Comparison of ENCODE assay signal across 23 cellular contexts in genomic region chr9:128205296-128205944, GRCh38. TPM values are rescaled to one million over a fixed set of nuclear protein-coding genes. Genes with fewer than 3 reads are reported as not detected.
DNase-seq lines count a peak whose midpoint lies in the region; ATAC-seq and TF ChIP-seq lines count a peak whose summit lies in the region.
"Had no signal": no experiment of that assay in that cellular context is flagged by ENCODE, and none has a peak within 500 bp of the region (broad histone marks: within the 10 kb centered on the region; RNA-seq: fewer than 3 reads in every experiment).

No MANE protein-coding gene starts in this region.

- H3K9ac ChIP-seq in BLaER1: no peak overlapping the region
- no peak overlapping the region for H3K9ac ChIP-seq in IMR-90 (ENCODE audit: low read depth, low read length)

- no peak for TF ChIP-seq RAD21 in IMR-90 (IDR thresholded peaks at IDR 0.05; ENCODE audit: low read length)

- no peak overlapping the region for H2BK120ac ChIP-seq in IMR-90 (ENCODE audit: low read depth, low read length)

- no peak overlapping the region for H3K14ac ChIP-seq in IMR-90 (replicated peaks; ENCODE audit: low read depth, low read length)

- H3K9me3 ChIP-seq in BLaER1 (no peaks in the 10 kb centered on the region), IMR-90 (ENCODE audit: control insufficient read depth, insufficient read depth, low read length) (no peaks in the 10 kb centered on the region)
- H3K9me3 ChIP-seq: right atrium auricular region, stomach, upper lobe of left lung had no signal

- H3K4me3 ChIP-seq in BLaER1 (no peak overlapping the region), IMR-90 (ENCODE audit: insufficient read depth, low read depth, low read length) (no peak overlapping the region), coronary artery (no peak overlapping the region)
- H3K4me3 ChIP-seq: stomach, upper lobe of left lung had no signal

- H4K5ac ChIP-seq in IMR-90 (ENCODE audit: low read depth, low read length): no peak overlapping the region

- CTCF ChIA-PET in IMR-90 (lab: Yijun Ruan, JAX): no interaction called here

- H2BK5ac ChIP-seq in IMR-90 (ENCODE audit: low read depth, low read length, poor library complexity, severe bottlenecking): no peak overlapping the region

- no peak overlapping the region for H3K56ac ChIP-seq in IMR-90 (ENCODE audit: extremely low read depth, insufficient read depth, low read length)

- H3K79me1 ChIP-seq in IMR-90 (ENCODE audit: low read depth in 1 of 2, low read length in 2 of 2): peaks cover 0 to 4% of the 10 kb centered on the region in 2 experiments; a peak in 1 of 4 replicates

- no peaks in the 10 kb centered on the region for H3K9me3 Mint-ChIP-seq in nephron progenitor cell
- H3K9me3 Mint-ChIP-seq: activated naive CD4-positive, alpha-beta T cell treated with anti-CD3 and anti-CD28 coated beads, Interleukin-2, amount 50 U/mL, for 24 hours; activated T-cell treated with anti-CD3 and anti-CD28 coated beads, Interleukin-2, amount 50 U/mL, for 72 hours had no signal

- ATAC-seq in IMR-90 (ENCODE audit: low read depth): no peak
- ATAC-seq in HG03521 (IDR thresholded peaks at IDR 0.05; ENCODE audit: unreplicated experiment): no peak
- no peak for ATAC-seq in GM21423 (IDR thresholded peaks at IDR 0.05; ENCODE audit: unreplicated experiment)
- no peak for ATAC-seq in GM21737 (IDR thresholded peaks at IDR 0.05; ENCODE audit: unreplicated experiment)
- ATAC-seq: activated T-cell treated with anti-CD3 and anti-CD28 coated beads, Interleukin-2, amount 50 U/mL, for 72 hours had no signal

- no peak overlapping the region for H2AFZ ChIP-seq in IMR-90 (replicated peaks; ENCODE audit: low read length, poor library complexity)

- TF ChIP-seq POLR2A in IMR-90 (IDR thresholded peaks at IDR 0.05; ENCODE audit: low read depth, low read length): no peak

- no peak overlapping the region for H2AK9ac ChIP-seq in IMR-90 (replicated peaks; ENCODE audit: low read depth, low read length, poor library complexity)

- no peak for TF ChIP-seq CTCF in IMR-90 (conservative IDR thresholded peaks at IDR 0.05; ENCODE audit: low read depth, low read length)
- TF ChIP-seq CTCF in coronary artery (IDR thresholded peaks at IDR 0.05): no peak
- TF ChIP-seq CTCF in nephron progenitor cell (IDR thresholded peaks at IDR 0.05): no peak

- peak overlapping the region; percentile 85 for H3K4me3 Mint-ChIP-seq in nephron progenitor cell

- POLR2A ChIA-PET in IMR-90 (lab: Charles Lee; ENCODE audit: unreplicated experiment): no interaction called here

- no peaks in the 10 kb centered on the region for H3K27me3 Mint-ChIP-seq in nephron progenitor cell (ENCODE audit: low read depth, poor library complexity)

- WGBS in IMR-90 (ENCODE audit: extremely low coverage in 2 of 2, insufficient read length in 1 of 2), 2 experiments: 84% methylated on average over 6 of the region's 16 CpGs; no CpG with 5 or more reads in 1 of the 2 experiments

- H3K27me3 ChIP-seq in BLaER1: no peaks in the 10 kb centered on the region
- H3K27me3 ChIP-seq in IMR-90 (ENCODE audit: control insufficient read depth, insufficient read depth, low read length): no peaks in the 10 kb centered on the region
- H3K27me3 ChIP-seq: right atrium auricular region had no signal

- no peaks in the 10 kb centered on the region for H3K36me3 Mint-ChIP-seq in nephron progenitor cell (ENCODE audit: low read depth)
- H3K36me3 Mint-ChIP-seq: activated naive CD4-positive, alpha-beta T cell treated with anti-CD3 and anti-CD28 coated beads, Interleukin-2, amount 50 U/mL, for 24 hours had no signal

- H3K27ac ChIP-seq in BLaER1: no peak overlapping the region
- no peak overlapping the region for H3K27ac ChIP-seq in IMR-90 (ENCODE audit: insufficient read depth, low read length)
- H3K27ac ChIP-seq in coronary artery: peak overlapping the region in 1 of 2 donors; percentile 65
- H3K27ac ChIP-seq: C4-2B, upper lobe of left lung had no signal

- dilution Hi-C loops in IMR-90 (cut with HindIII; ENCODE audit: low sequenced_read_pairs, unreplicated experiment): no loop called here

- H3K4me2 ChIP-seq in BLaER1: peak overlapping the region; percentile 100
- no peak overlapping the region for H3K4me2 ChIP-seq in IMR-90 (ENCODE audit: low read depth, low read length)

- H4K8ac ChIP-seq in IMR-90 (ENCODE audit: low read depth in 2 of 2, low read length in 2 of 2): no peak overlapping the region

- H3K9me1 ChIP-seq in IMR-90 (ENCODE audit: insufficient read depth, low read length): peaks cover 3% of the 10 kb centered on the region; the same call in 1 of the 2 replicates

- in situ Hi-C loops in IMR-90 (cut with MboI; ENCODE audit: low sequenced_read_pairs): no loop called here

- intact Hi-C loops in IMR-90 (cut with micrococcal nuclease): no loop called here

- BruUV-seq in IMR-90 (replicated peaks; lab: Mats Ljungman, UMichigan): no TSS peak

- H2BK20ac ChIP-seq in IMR-90 (ENCODE audit: low read depth, low read length): no peak overlapping the region

- H3K27ac Mint-ChIP-seq in nephron progenitor cell: no peak overlapping the region
- H3K27ac Mint-ChIP-seq: activated naive CD4-positive, alpha-beta T cell treated with anti-CD3 and anti-CD28 coated beads, Interleukin-2, amount 50 U/mL, for 24 hours; activated T-cell treated with anti-CD3 and anti-CD28 coated beads, Interleukin-2, amount 50 U/mL, for 72 hours had no signal

- no peak overlapping the region for H3K23ac ChIP-seq in IMR-90 (ENCODE audit: low read depth, low read length)

- H3K4ac ChIP-seq in IMR-90 (ENCODE audit: low read depth, low read length): no peak overlapping the region

- no peak overlapping the region for H4K91ac ChIP-seq in IMR-90 (ENCODE audit: insufficient read depth, low read depth, low read length)

- H4K20me1 ChIP-seq in BLaER1 (no peaks in the 10 kb centered on the region), IMR-90 (ENCODE audit: insufficient read depth, low read length) (peaks cover 3% of the 10 kb centered on the region; the same call in 1 of the 2 replicates)

- 0 out of 2 replicates have a peak overlapping the region, but pooled peaks have one; percentile 54 for H2AK5ac ChIP-seq in IMR-90 (ENCODE audit: low read depth, low read length)

- H3K18ac ChIP-seq in IMR-90 (ENCODE audit: low read depth, low read length): no peak overlapping the region

- DNase-seq in IMR-90: no peak
- DNase-seq in coronary artery (ENCODE audit: low spot score): peak; percentile 69
- DNase-seq in nephron progenitor cell: no peak
- DNase-seq in NCI-H2081 treated with DMSO at 0.1 percent for 48 hours (lab: John Stamatoyannopoulos, UW): no peak
- DNase-seq: activated CD4-positive, alpha-beta T cell treated with anti-CD3 and anti-CD28 coated beads for 1 hour; activated CD8-positive, alpha-beta memory T cell treated with anti-CD3 and anti-CD28 coated beads for 24 hours; activated T-cell treated with anti-CD3 and anti-CD28 coated beads, Interleukin-2, amount 50 U/mL, for 72 hours; Karpas-422; NCI-H1092; NCI-H2029 treated with DMSO at 0.1 percent for 48 hours; NCI-H510A treated with DMSO at 0.1 percent for 48 hours; stimulated activated CD4-positive, alpha-beta T cell treated with anti-CD3 and anti-CD28 coated beads, Interleukin-12 subunit alpha, Interleukin-12 subunit beta, amount 100 ng/mL, for 4 hours; stomach; upper lobe of left lung had no signal

- peaks cover 69% of the 10 kb centered on the region for H3K4me1 ChIP-seq in BLaER1
- H3K4me1 ChIP-seq in IMR-90 (ENCODE audit: control insufficient read depth, insufficient read depth, low read length): no peaks in the 10 kb centered on the region; the same call in 1 of the 2 replicates

- H3K4me1 Mint-ChIP-seq in nephron progenitor cell: peaks cover 63% of the 10 kb centered on the region

- H3K36me3 ChIP-seq in BLaER1 (no peaks in the 10 kb centered on the region), IMR-90 (ENCODE audit: control insufficient read depth, insufficient read depth, low read length) (no peaks in the 10 kb centered on the region)
- H3K36me3 ChIP-seq: right atrium auricular region, stomach, upper lobe of left lung had no signal

- H2BK15ac ChIP-seq in IMR-90 (ENCODE audit: low read depth, low read length): no peak overlapping the region

TF ChIP-seq in IMR-90, 13 proteins besides CTCF, POLR2A, EP300 and RAD21 (continues in another document):
- TF ChIP-seq SMC3 (IDR thresholded peaks at IDR 0.05; ENCODE audit: low read depth, low read length) (no peak), ELK1 (IDR thresholded peaks at IDR 0.05; ENCODE audit: borderline replicate concordance, low read depth, low read length) (no peak), MAFK (IDR thresholded peaks at IDR 0.05; ENCODE audit: low read depth, low read length) (no peak)

RNA-seq across cellular contexts. Expression of gene DNM1, which starts 2.2 kb away (rescaled TPM):
- total RNA-seq in IMR-90 (2012; rRNA removed): 11.4 and 13.6 TPM in 2 replicates
- 17.7 and 19.3 TPM in 2 replicates for polyA plus RNA-seq in IMR-90 (2012; rRNA removed)
- 7.8 and 11.0 TPM in 2 replicates for polyA plus RNA-seq in IMR-90 (2012; cell fraction: cytosol; rRNA removed)
- 110 and 165 TPM in 2 replicates for polyA plus RNA-seq in IMR-90 (2012; cell fraction: nucleus; rRNA removed; ENCODE audit: low replicate concordance)

RNA-seq across cellular contexts. Expression of gene CIZ1, which starts 14.0 kb away (rescaled TPM):
- total RNA-seq in IMR-90 (2012; rRNA removed): 13.8 and 20.6 TPM in 2 replicates
- polyA plus RNA-seq in IMR-90 (2012; rRNA removed): 51.9 and 54.4 TPM in 2 replicates
- 31.3 and 33.3 TPM in 2 replicates for polyA plus RNA-seq in IMR-90 (2012; cell fraction: cytosol; rRNA removed)
- 104 and 121 TPM in 2 replicates for polyA plus RNA-seq in IMR-90 (2012; cell fraction: nucleus; rRNA removed; ENCODE audit: low replicate concordance)

RNA-seq across cellular contexts. Expression of gene BBLN, which starts 45.4 kb away (rescaled TPM):
- total RNA-seq in IMR-90 (2012; rRNA removed): 25.1 and 27.5 TPM in 2 replicates
- 103 and 146 TPM in 2 replicates for polyA plus RNA-seq in IMR-90 (2012; rRNA removed)
- polyA plus RNA-seq in IMR-90 (2012; cell fraction: cytosol; rRNA removed): 190 and 213 TPM in 2 replicates
- polyA plus RNA-seq in IMR-90 (2012; cell fraction: nucleus; rRNA removed; ENCODE audit: low replicate concordance): 36.9 and 66.7 TPM in 2 replicates

RNA-seq across cellular contexts. Expression of gene LCN2, which starts 56.2 kb away (rescaled TPM):
- not detected in 2 replicates for total RNA-seq in IMR-90 (2012; rRNA removed)
- polyA plus RNA-seq in IMR-90 (2012; rRNA removed): not detected in 2 replicates
- polyA plus RNA-seq in IMR-90 (2012; cell fraction: cytosol; rRNA removed): not detected in 2 replicates
- polyA plus RNA-seq in IMR-90 (2012; cell fraction: nucleus; rRNA removed; ENCODE audit: low replicate concordance): not detected in 2 replicates
- total RNA-seq: A673; activated T-cell treated with anti-CD3 and anti-CD28 coated beads, Interleukin-2, amount 50 U/mL, for 72 hours; endothelial cell of umbilical vein; right atrium auricular region had no signal
- polyA plus RNA-seq: endothelial cell of umbilical vein had no signal
